In the genomic region with DNA sequence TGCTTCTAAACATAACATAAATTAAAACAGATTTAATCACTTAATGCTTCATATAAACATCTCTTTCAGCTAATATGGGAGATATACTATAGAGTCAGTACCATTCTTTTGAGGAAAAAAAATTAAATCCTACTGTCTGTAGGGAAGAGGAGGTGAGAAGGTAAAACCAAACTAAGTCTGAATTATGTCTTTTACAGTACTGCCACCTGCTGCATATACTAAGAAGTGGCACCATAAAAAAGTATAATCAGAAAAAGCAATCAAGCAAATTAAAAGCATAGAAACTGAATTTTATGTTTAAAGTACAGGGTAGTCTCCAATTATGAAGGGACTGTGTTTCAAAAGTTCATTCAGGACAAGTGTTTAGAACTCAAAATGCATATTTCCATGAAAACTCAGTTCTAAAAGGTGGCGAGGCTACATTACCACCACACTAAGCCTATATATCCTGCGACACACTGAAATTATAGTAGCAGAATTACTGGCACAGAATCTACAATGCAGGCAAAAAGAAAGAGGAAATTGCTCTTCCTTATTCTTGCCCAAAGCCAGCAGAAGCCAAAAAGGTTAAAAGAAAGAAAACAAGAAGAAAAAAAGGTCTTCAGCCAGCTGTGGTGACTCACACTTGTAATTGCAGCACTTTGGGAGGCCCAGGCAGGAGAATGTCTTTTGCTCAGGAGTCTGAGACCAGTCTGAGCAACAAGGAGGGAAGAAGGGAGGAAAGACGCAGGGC, we compare ENCODE assay signal across 1 cellular context.
A peak's percentile ranks its signal among the peaks of the same experiment; 100 is the strongest.
TF ChIP-seq lines count a peak whose summit lies in the region.

No MANE protein-coding gene starts in this region.

TF ChIP-seq in HepG2, 621 proteins besides CTCF, POLR2A, EP300 and RAD21 (continued from another document):
- TF ChIP-seq ZBTB7A (CRISPR knock-in tag; IDR thresholded peaks at IDR 0.05) (no peak), STAG1 (CRISPR knock-in tag; IDR thresholded peaks at IDR 0.05) (peak; percentile 71), NR1H2 (CRISPR knock-in tag; IDR thresholded peaks at IDR 0.05; ENCODE audit: borderline replicate concordance, low read depth) (no peak), ZNF136 (CRISPR knock-in tag; IDR thresholded peaks at IDR 0.05; ENCODE audit: low read depth) (no peak), ZNF138 (CRISPR knock-in tag; IDR thresholded peaks at IDR 0.05; ENCODE audit: low read depth) (no peak), ZBTB20 (CRISPR knock-in tag; IDR thresholded peaks at IDR 0.05; ENCODE audit: borderline replicate concordance, low read depth) (no peak), SMARCE1 (IDR thresholded peaks at IDR 0.05; ENCODE audit: borderline replicate concordance) (no peak), IRX3 (CRISPR knock-in tag; IDR thresholded peaks at IDR 0.05; ENCODE audit: borderline replicate concordance, low read depth) (no peak), ZNF816 (CRISPR knock-in tag; IDR thresholded peaks at IDR 0.05; ENCODE audit: borderline replicate concordance) (0 out of 2 replicates have a peak, but pooled peaks have one; percentile 21), RFX3 (CRISPR knock-in tag; IDR thresholded peaks at IDR 0.05) (no peak), KLF15 (CRISPR knock-in tag; IDR thresholded peaks at IDR 0.05; ENCODE audit: borderline replicate concordance) (no peak), SMC3 (IDR thresholded peaks at IDR 0.05; ENCODE audit: low read length) (peak; percentile 34; the same call in 1 of the 2 replicates)
- TF ChIP-seq, protein P1, sequence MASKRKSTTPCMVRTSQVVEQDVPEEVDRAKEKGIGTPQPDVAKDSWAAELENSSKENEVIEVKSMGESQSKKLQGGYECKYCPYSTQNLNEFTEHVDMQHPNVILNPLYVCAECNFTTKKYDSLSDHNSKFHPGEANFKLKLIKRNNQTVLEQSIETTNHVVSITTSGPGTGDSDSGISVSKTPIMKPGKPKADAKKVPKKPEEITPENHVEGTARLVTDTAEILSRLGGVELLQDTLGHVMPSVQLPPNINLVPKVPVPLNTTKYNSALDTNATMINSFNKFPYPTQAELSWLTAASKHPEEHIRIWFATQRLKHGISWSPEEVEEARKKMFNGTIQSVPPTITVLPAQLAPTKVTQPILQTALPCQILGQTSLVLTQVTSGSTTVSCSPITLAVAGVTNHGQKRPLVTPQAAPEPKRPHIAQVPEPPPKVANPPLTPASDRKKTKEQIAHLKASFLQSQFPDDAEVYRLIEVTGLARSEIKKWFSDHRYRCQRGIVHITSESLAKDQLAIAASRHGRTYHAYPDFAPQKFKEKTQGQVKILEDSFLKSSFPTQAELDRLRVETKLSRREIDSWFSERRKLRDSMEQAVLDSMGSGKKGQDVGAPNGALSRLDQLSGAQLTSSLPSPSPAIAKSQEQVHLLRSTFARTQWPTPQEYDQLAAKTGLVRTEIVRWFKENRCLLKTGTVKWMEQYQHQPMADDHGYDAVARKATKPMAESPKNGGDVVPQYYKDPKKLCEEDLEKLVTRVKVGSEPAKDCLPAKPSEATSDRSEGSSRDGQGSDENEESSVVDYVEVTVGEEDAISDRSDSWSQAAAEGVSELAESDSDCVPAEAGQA (IDR thresholded peaks at IDR 0.05; ENCODE audit: low read depth), result no peak
- TF ChIP-seq, protein P1 (CRISPR knock-in tag; IDR thresholded peaks at IDR 0.05; ENCODE audit: borderline replicate concordance), result no peak
